Comparison of ENCODE assay signal across 28 cellular contexts in the genomic region with DNA sequence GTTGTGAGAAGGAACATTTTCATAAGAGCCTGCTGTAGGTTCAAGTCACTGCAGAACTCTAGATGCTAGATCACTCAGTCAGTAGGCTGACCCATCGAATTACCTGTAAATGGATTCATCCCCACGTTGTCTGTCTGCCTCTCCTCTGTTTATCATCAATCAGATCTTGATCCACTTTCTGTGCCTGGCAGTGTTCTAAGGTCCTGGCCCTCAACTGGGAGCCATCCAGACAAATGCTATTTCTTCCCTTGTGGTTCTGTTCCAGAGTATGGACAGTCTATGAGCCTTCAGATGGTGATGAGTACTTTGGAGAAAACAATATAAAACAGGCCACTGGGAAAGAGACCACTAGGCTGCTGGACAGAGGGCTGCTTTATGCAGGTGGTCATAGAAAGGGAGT.
"Had no signal": no experiment of that assay in that cellular context is flagged by ENCODE, and none has a peak within 500 bp of the region (broad histone marks: within the 10 kb centered on the region; RNA-seq: fewer than 3 reads in every experiment).

No MANE protein-coding gene starts in this region.

- H3K4me1 Mint-ChIP-seq: activated CD4-positive, alpha-beta T cell treated with anti-CD3 and anti-CD28 coated beads for 36 hours; activated naive CD8-positive, alpha-beta T cell treated with anti-CD3 and anti-CD28 coated beads, Interleukin-2, amount 10 ng/mL, durations not matched to agents 7 days and 5 days; T-cell had no signal

- H3K4me3 Mint-ChIP-seq: activated CD4-positive, alpha-beta memory T cell treated with anti-CD3 and anti-CD28 coated beads, Interleukin-2, amount 10 ng/mL, durations not matched to agents 7 days and 5 days; activated CD4-positive, alpha-beta T cell treated with anti-CD3 and anti-CD28 coated beads for 36 hours; activated CD4-positive, alpha-beta T cell treated with anti-CD3 and anti-CD28 coated beads, Interleukin-2, amount 10 ng/mL, durations not matched to agents 7 days and 5 days; activated naive CD4-positive, alpha-beta T cell treated with anti-CD3 and anti-CD28 coated beads, Interleukin-2, amount 10 ng/mL, durations not matched to agents 7 days and 5 days; activated naive CD8-positive, alpha-beta T cell treated with anti-CD3 and anti-CD28 coated beads, Interleukin-2, amount 10 ng/mL, durations not matched to agents 7 days and 5 days; activated T-cell treated with anti-CD3 and anti-CD28 coated beads, Interleukin-2, amount 50 U/mL, for 24 hours; activated T-cell treated with anti-CD3 and anti-CD28 coated beads, Interleukin-2, amount 50 U/mL, for 72 hours; brain; T-cell; T-helper 1 cell treated with Interleukin-12 subunit alpha and Interleukin-12 subunit beta and Interleukin-4 antibody, amounts not matched to agents 30 μg/mL and 1 μg/mL, for 36 hours had no signal

- H3K4me2 ChIP-seq: hepatocyte had no signal

- H3K27me3 ChIP-seq: ascending aorta, breast epithelium, foreskin keratinocyte, gastrocnemius medialis, hepatocyte had no signal

- H3K4me1 ChIP-seq: ascending aorta, breast epithelium, foreskin keratinocyte, gastrocnemius medialis, heart right ventricle had no signal

- H2AFZ ChIP-seq: hepatocyte had no signal

- H3K36me3 ChIP-seq: ascending aorta, breast epithelium, gastrocnemius medialis, heart right ventricle had no signal

- H3K79me2 ChIP-seq: hepatocyte had no signal

- H3K36me3 Mint-ChIP-seq: activated naive CD4-positive, alpha-beta T cell treated with anti-CD3 and anti-CD28 coated beads, Interleukin-2, amount 10 ng/mL, durations not matched to agents 7 days and 5 days; activated naive CD8-positive, alpha-beta T cell treated with anti-CD3 and anti-CD28 coated beads, Interleukin-2, amount 10 ng/mL, durations not matched to agents 7 days and 5 days; brain; T-cell had no signal

- H3K4me3 ChIP-seq: ascending aorta, breast epithelium, gastrocnemius medialis, heart right ventricle, hepatocyte had no signal

- H3K27ac Mint-ChIP-seq: activated CD4-positive, alpha-beta T cell treated with anti-CD3 and anti-CD28 coated beads for 36 hours; activated CD4-positive, alpha-beta T cell treated with anti-CD3 and anti-CD28 coated beads, Interleukin-2, amount 10 ng/mL, durations not matched to agents 7 days and 5 days; activated naive CD8-positive, alpha-beta T cell treated with anti-CD3 and anti-CD28 coated beads, Interleukin-2, amount 10 ng/mL, durations not matched to agents 7 days and 5 days; activated T-cell treated with anti-CD3 and anti-CD28 coated beads, Interleukin-2, amount 50 U/mL, for 24 hours; activated T-cell treated with anti-CD3 and anti-CD28 coated beads, Interleukin-2, amount 50 U/mL, for 72 hours; brain; T-cell had no signal

- ATAC-seq: activated CD4-positive, alpha-beta T cell treated with anti-CD3 and anti-CD28 coated beads for 36 hours; activated naive CD4-positive, alpha-beta T cell treated with anti-CD3 and anti-CD28 coated beads, Interleukin-2, amount 50 U/mL, for 72 hours; activated T-cell treated with anti-CD3 and anti-CD28 coated beads, Interleukin-2, amount 50 U/mL, for 72 hours; esophagus mucosa; foreskin keratinocyte; gastrocnemius medialis; heart right ventricle; T-cell had no signal

- H3K27me3 Mint-ChIP-seq: activated CD4-positive, alpha-beta T cell treated with anti-CD3 and anti-CD28 coated beads for 36 hours; activated naive CD8-positive, alpha-beta T cell treated with anti-CD3 and anti-CD28 coated beads, Interleukin-2, amount 10 ng/mL, durations not matched to agents 7 days and 5 days; activated T-cell treated with anti-CD3 and anti-CD28 coated beads, Interleukin-2, amount 50 U/mL, for 24 hours; T-cell had no signal

- H3K9me3 ChIP-seq: ascending aorta, breast epithelium, gastrocnemius medialis had no signal

- DNase-seq: activated CD4-positive, alpha-beta memory T cell treated with anti-CD3 and anti-CD28 coated beads, Interleukin-2, amount 10 ng/mL, durations not matched to agents 7 days and 5 days; activated CD4-positive, alpha-beta T cell treated with anti-CD3 and anti-CD28 coated beads for 36 hours; activated CD4-positive, alpha-beta T cell treated with anti-CD3 and anti-CD28 coated beads, Interleukin-2, amount 10 ng/mL, durations not matched to agents 7 days and 5 days; activated CD4-positive, alpha-beta T cell treated with anti-CD3 and anti-CD28 coated beads, Interleukin-2, amount 50 U/mL, for 4 hours; activated CD4-positive, CD25-positive, alpha-beta regulatory T cell; activated CD4-positive, CD25-positive, alpha-beta regulatory T cell treated with anti-CD3 and anti-CD28 coated beads, Interleukin-2, amount 50 U/mL, for 72 hours; activated CD8-positive, alpha-beta memory T cell treated with anti-CD3 and anti-CD28 coated beads, Interleukin-2, amount 50 U/mL, for 48 hours; activated gamma-delta T cell; activated naive CD4-positive, alpha-beta T cell; activated naive CD4-positive, alpha-beta T cell treated with anti-CD3 and anti-CD28 coated beads, Interleukin-2, amount 10 ng/mL, durations not matched to agents 7 days and 5 days; activated naive CD8-positive, alpha-beta T cell treated with anti-CD3 and anti-CD28 coated beads, Interleukin-2, amount 10 ng/mL, durations not matched to agents 7 days and 5 days; activated T-cell treated with anti-CD3 and anti-CD28 coated beads for 4 hours; activated T-cell treated with anti-CD3 and anti-CD28 coated beads, Interleukin-2, amount 50 U/mL, for 24 hours; activated T-cell treated with anti-CD3 and anti-CD28 coated beads, Interleukin-2, amount 50 U/mL, for 72 hours; cortex of kidney; dermis blood vessel endothelial cell; effector CD4-positive, alpha-beta T cell; foreskin keratinocyte; gastrocnemius medialis; heart right ventricle; T-cell had no signal

- H3K27ac ChIP-seq: ascending aorta, breast epithelium, foreskin keratinocyte, gastrocnemius medialis, heart right ventricle, hepatocyte had no signal
